Comparison of ENCODE assay signal across 1 cellular context in genomic region chr2:44044281-44044720, GRCh38.
TF ChIP-seq lines count a peak whose summit lies in the region.

No MANE protein-coding gene starts in this region.

TF ChIP-seq in K562, 482 proteins besides CTCF, POLR2A, EP300 and RAD21 (continued from another document and continues in another):
- TF ChIP-seq MGA (IDR thresholded peaks at IDR 0.05) (no peak), BRF1 (IDR thresholded peaks at IDR 0.05; ENCODE audit: borderline replicate concordance, extremely low read depth, insufficient read length) (no peak), EHMT2 (IDR thresholded peaks at IDR 0.05) (no peak), NONO (IDR thresholded peaks at IDR 0.05; ENCODE audit: low read depth in 2 of 2, low read length in 1 of 2) (no peak), ZBTB7A (IDR thresholded peaks at IDR 0.05; ENCODE audit: borderline replicate concordance, control insufficient read depth, low read depth, low read length) (no peak; the same call in 1 of the 2 replicates), RB1 (IDR thresholded peaks at IDR 0.05; ENCODE audit: low read depth) (peak; percentile 64; the same call in 1 of the 2 replicates), ZC3H11A (IDR thresholded peaks at IDR 0.05; ENCODE audit: low read depth, low read length) (no peak), ZNF324 (CRISPR knock-in tag; IDR thresholded peaks at IDR 0.05) (no peak), MXD1 (CRISPR knock-in tag; IDR thresholded peaks at IDR 0.05; ENCODE audit: borderline replicate concordance, poor library complexity, severe bottlenecking) (no peak), SFPQ (IDR thresholded peaks at IDR 0.05; ENCODE audit: low read depth, low read length) (no peak), CHD1 (IDR thresholded peaks at IDR 0.05; ENCODE audit: low read length) (no peak), RBM34 (IDR thresholded peaks at IDR 0.05; ENCODE audit: borderline replicate concordance, insufficient read depth, low read length) (no peak), GTF2F1 (IDR thresholded peaks at IDR 0.05; ENCODE audit: low read depth, low read length) (no peak), PKNOX1 (IDR thresholded peaks at IDR 0.05) (no peak), TEAD1 (CRISPR knock-in tag; IDR thresholded peaks at IDR 0.05) (no peak), KLF16 (IDR thresholded peaks at IDR 0.05) (0 out of 2 replicates have a peak, but pooled peaks have one; percentile 47), MYBL2 (IDR thresholded peaks at IDR 0.05; ENCODE audit: low read depth) (no peak), MYBL2 (CRISPR knock-in tag; IDR thresholded peaks at IDR 0.05; ENCODE audit: borderline replicate concordance) (no peak), ZNF740 (CRISPR knock-in tag; IDR thresholded peaks at IDR 0.05) (no peak), ZNF740 (tag; IDR thresholded peaks at IDR 0.05) (no peak), BCL6 (CRISPR knock-in tag; IDR thresholded peaks at IDR 0.05) (no peak), PHB2 (IDR thresholded peaks at IDR 0.05; ENCODE audit: low read depth) (no peak), ATF6 (CRISPR knock-in tag; IDR thresholded peaks at IDR 0.05) (no peak), JUN (IDR thresholded peaks at IDR 0.05; ENCODE audit: borderline replicate concordance, low read depth, low read length) (0 out of 2 replicates have a peak, but pooled peaks have one; percentile 14), JUN (CRISPR knock-in tag; IDR thresholded peaks at IDR 0.05; ENCODE audit: borderline replicate concordance) (no peak), NELFE (IDR thresholded peaks at IDR 0.05; ENCODE audit: insufficient read depth, insufficient read length) (no peak), ZKSCAN1 (IDR thresholded peaks at IDR 0.05; ENCODE audit: low read depth, low read length) (no peak), TFAP4 (CRISPR knock-in tag; IDR thresholded peaks at IDR 0.05; ENCODE audit: borderline replicate concordance) (peak; percentile 58; the same call in 1 of the 2 replicates), TAF1 (IDR thresholded peaks at IDR 0.05; ENCODE audit: control insufficient read depth, extremely low read depth, insufficient read depth, low read length, severe bottlenecking) (no peak), MEIS2 (IDR thresholded peaks at IDR 0.05; ENCODE audit: partially characterized antibody) (no peak), ETV1 (tag; conservative IDR thresholded peaks at IDR 0.05; ENCODE audit: low read depth) (peak; percentile 85), ILK (tag; IDR thresholded peaks at IDR 0.05; ENCODE audit: borderline replicate concordance, low read depth) (no peak), ZBTB12 (CRISPR knock-in tag; IDR thresholded peaks at IDR 0.05) (no peak), TSC22D4 (tag; IDR thresholded peaks at IDR 0.05) (no peak), RBM22 (IDR thresholded peaks at IDR 0.05; ENCODE audit: low read depth, low read length, poor library complexity, severe bottlenecking) (no peak), ZFP91 (CRISPR knock-in tag; IDR thresholded peaks at IDR 0.05) (no peak), ZNF165 (CRISPR knock-in tag; IDR thresholded peaks at IDR 0.05; ENCODE audit: borderline replicate concordance) (no peak), IFI16 (CRISPR knock-in tag; IDR thresholded peaks at IDR 0.05) (no peak), ZNF184 (CRISPR knock-in tag; IDR thresholded peaks at IDR 0.05) (no peak), GATAD2A (IDR thresholded peaks at IDR 0.05) (no peak), ZNF583 (CRISPR knock-in tag; IDR thresholded peaks at IDR 0.05) (no peak)
